Comparison of ENCODE assay signal across 1 cellular context in the genomic region with DNA sequence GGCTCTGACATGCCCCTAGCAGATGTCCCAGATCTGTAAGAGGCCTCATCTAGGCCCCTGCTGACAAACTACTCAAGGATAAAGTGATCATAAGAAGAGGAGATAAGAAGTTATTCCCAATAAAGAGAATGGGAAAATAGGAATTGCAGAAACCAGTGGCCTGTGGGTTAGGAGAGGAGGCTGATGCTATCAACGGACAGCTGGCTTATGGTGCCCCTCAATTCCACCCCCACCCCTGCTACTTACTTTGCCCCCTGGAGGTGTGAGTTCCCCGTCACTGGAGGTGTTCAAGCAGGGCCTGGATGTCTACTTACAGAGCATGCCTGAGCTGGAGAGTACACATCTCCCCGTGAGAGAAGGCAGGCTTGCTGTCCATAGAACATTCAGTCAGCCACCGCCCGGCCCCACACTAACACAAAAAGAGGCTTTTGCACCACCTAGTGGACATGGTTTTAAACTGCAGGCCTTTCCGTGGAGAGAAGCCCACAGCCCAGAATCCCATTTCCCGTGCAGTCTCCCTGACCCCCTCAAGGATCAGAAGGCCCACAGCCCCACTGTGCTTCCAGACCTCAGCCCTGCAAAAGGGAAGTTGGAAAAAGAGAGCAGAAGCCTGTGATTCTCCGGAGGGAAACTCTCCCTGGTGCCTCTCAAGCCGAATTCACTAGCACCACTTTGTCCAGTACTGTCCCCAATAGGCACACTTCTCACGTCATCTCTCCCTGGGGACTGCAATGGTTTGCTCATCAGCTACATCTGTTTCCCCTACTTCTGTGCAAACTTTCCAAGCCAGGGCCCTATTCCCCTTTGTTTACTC.
TF ChIP-seq lines count a peak whose summit lies in the region.

No MANE protein-coding gene starts in this region.

TF ChIP-seq in HepG2, 621 proteins besides CTCF, POLR2A, EP300 and RAD21 (continued from another document and continues in another):
- no peak for TF ChIP-seq POGK (CRISPR knock-in tag; conservative IDR thresholded peaks at IDR 0.05)
- TF ChIP-seq, protein P1, sequence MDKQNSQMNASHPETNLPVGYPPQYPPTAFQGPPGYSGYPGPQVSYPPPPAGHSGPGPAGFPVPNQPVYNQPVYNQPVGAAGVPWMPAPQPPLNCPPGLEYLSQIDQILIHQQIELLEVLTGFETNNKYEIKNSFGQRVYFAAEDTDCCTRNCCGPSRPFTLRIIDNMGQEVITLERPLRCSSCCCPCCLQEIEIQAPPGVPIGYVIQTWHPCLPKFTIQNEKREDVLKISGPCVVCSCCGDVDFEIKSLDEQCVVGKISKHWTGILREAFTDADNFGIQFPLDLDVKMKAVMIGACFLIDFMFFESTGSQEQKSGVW (CRISPR knock-in tag; IDR thresholded peaks at IDR 0.05; ENCODE audit: borderline replicate concordance) = no peak
- no peak for TF ChIP-seq ZNF850 (CRISPR knock-in tag; conservative IDR thresholded peaks at IDR 0.05)
- TF ChIP-seq ZNF644 (CRISPR knock-in tag; IDR thresholded peaks at IDR 0.05; ENCODE audit: low read depth) = no peak
- TF ChIP-seq TCF7L2 (IDR thresholded peaks at IDR 0.05; ENCODE audit: low read depth, low read length) = no peak
- TF ChIP-seq ZNF839 (CRISPR knock-in tag; IDR thresholded peaks at IDR 0.05; ENCODE audit: borderline replicate concordance) = no peak
- TF ChIP-seq, protein P2, sequence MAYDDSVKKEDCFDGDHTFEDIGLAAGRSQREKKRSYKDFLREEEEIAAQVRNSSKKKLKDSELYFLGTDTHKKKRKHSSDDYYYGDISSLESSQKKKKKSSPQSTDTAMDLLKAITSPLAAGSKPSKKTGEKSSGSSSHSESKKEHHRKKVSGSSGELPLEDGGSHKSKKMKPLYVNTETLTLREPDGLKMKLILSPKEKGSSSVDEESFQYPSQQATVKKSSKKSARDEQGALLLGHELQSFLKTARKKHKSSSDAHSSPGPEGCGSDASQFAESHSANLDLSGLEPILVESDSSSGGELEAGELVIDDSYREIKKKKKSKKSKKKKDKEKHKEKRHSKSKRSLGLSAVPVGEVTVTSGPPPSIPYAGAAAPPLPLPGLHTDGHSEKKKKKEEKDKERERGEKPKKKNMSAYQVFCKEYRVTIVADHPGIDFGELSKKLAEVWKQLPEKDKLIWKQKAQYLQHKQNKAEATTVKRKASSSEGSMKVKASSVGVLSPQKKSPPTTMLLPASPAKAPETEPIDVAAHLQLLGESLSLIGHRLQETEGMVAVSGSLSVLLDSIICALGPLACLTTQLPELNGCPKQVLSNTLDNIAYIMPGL (CRISPR knock-in tag; IDR thresholded peaks at IDR 0.05; ENCODE audit: borderline replicate concordance in 1 of 2, low read depth in 1 of 2) = peak; percentile 62 to 65; a peak in 2 of 4 replicates
- 0 out of 2 replicates have a peak, but pooled peaks have one; percentile 22 for TF ChIP-seq UBTF (CRISPR knock-in tag; IDR thresholded peaks at IDR 0.05)
- no peak for TF ChIP-seq FOXA3 (CRISPR knock-in tag; IDR thresholded peaks at IDR 0.05)
- TF ChIP-seq ZNF792 (CRISPR knock-in tag; IDR thresholded peaks at IDR 0.05) = no peak
- TF ChIP-seq NFYB (CRISPR knock-in tag; IDR thresholded peaks at IDR 0.05) = no peak
- TF ChIP-seq BHLHE40 (IDR thresholded peaks at IDR 0.05; ENCODE audit: low read length) = no peak
- TF ChIP-seq ZHX2 (IDR thresholded peaks at IDR 0.05; ENCODE audit: low read depth) = no peak
- TF ChIP-seq ZHX2 (CRISPR knock-in tag; IDR thresholded peaks at IDR 0.05; ENCODE audit: borderline replicate concordance) = no peak
- TF ChIP-seq, protein P3, sequence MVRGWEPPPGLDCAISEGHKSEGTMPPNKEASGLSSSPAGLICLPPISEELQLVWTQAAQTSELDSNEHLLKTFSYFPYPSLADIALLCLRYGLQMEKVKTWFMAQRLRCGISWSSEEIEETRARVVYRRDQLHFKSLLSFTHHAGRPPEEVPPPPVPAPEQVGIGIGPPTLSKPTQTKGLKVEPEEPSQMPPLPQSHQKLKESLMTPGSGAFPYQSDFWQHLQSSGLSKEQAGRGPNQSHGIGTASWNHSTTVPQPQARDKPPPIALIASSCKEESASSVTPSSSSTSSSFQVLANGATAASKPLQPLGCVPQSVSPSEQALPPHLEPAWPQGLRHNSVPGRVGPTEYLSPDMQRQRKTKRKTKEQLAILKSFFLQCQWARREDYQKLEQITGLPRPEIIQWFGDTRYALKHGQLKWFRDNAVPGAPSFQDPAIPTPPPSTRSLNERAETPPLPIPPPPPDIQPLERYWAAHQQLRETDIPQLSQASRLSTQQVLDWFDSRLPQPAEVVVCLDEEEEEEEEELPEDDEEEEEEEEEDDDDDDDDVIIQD (CRISPR knock-in tag; IDR thresholded peaks at IDR 0.05; ENCODE audit: low read depth) = no peak
- no peak for TF ChIP-seq CREBL2 (CRISPR knock-in tag; IDR thresholded peaks at IDR 0.05; ENCODE audit: borderline replicate concordance)
- no peak for TF ChIP-seq U2AF1 (optimal IDR thresholded peaks at IDR 0.05; ENCODE audit: low read depth, low read length)
- TF ChIP-seq SRSF4 (IDR thresholded peaks at IDR 0.05; ENCODE audit: low read depth, low read length, poor library complexity, severe bottlenecking) = no peak
- no peak for TF ChIP-seq ZMYM2 (CRISPR knock-in tag; IDR thresholded peaks at IDR 0.05)
- TF ChIP-seq IRF2 (CRISPR knock-in tag; IDR thresholded peaks at IDR 0.05) = peak; percentile 54; the same call in 1 of the 2 replicates
- no peak for TF ChIP-seq NFYC (CRISPR knock-in tag; IDR thresholded peaks at IDR 0.05)
- peak; percentile 27; the same call in 1 of the 2 replicates for TF ChIP-seq ERF (CRISPR knock-in tag; IDR thresholded peaks at IDR 0.05)
- TF ChIP-seq THYN1 (CRISPR knock-in tag; IDR thresholded peaks at IDR 0.05; ENCODE audit: borderline replicate concordance, low read depth) = no peak
- no peak for TF ChIP-seq ZNF17 (CRISPR knock-in tag; IDR thresholded peaks at IDR 0.05)
- no peak for TF ChIP-seq HINFP (CRISPR knock-in tag; IDR thresholded peaks at IDR 0.05; ENCODE audit: low read depth)
- no peak for TF ChIP-seq ZNF234 (CRISPR knock-in tag; conservative IDR thresholded peaks at IDR 0.05)
- no peak for TF ChIP-seq HOXA7 (CRISPR knock-in tag; IDR thresholded peaks at IDR 0.05)
- no peak for TF ChIP-seq ZNF251 (CRISPR knock-in tag; IDR thresholded peaks at IDR 0.05)
- no peak for TF ChIP-seq ZNF766 (CRISPR knock-in tag; IDR thresholded peaks at IDR 0.05; ENCODE audit: borderline replicate concordance)
- TF ChIP-seq ZNF3 (CRISPR knock-in tag; IDR thresholded peaks at IDR 0.05) = peak; percentile 70
- no peak for TF ChIP-seq MBD4 (IDR thresholded peaks at IDR 0.05; ENCODE audit: borderline replicate concordance, low read length)
- TF ChIP-seq SYNCRIP (IDR thresholded peaks at IDR 0.05; ENCODE audit: insufficient read depth, low read depth, low read length) = no peak
- TF ChIP-seq IKZF1 (IDR thresholded peaks at IDR 0.05) = no peak
- no peak for TF ChIP-seq NCOA2 (CRISPR knock-in tag; IDR thresholded peaks at IDR 0.05)
- no peak for TF ChIP-seq ARNT (IDR thresholded peaks at IDR 0.05)
- TF ChIP-seq ZNF639 (CRISPR knock-in tag; conservative IDR thresholded peaks at IDR 0.05) = no peak
- no peak for TF ChIP-seq HNF4G (IDR thresholded peaks at IDR 0.05; ENCODE audit: borderline replicate concordance, low read depth, low read length)
- TF ChIP-seq HNF4G (CRISPR knock-in tag; IDR thresholded peaks at IDR 0.05; ENCODE audit: borderline replicate concordance, low read depth) = no peak
- TF ChIP-seq, protein P4, sequence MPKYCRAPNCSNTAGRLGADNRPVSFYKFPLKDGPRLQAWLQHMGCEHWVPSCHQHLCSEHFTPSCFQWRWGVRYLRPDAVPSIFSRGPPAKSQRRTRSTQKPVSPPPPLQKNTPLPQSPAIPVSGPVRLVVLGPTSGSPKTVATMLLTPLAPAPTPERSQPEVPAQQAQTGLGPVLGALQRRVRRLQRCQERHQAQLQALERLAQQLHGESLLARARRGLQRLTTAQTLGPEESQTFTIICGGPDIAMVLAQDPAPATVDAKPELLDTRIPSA (CRISPR knock-in tag; IDR thresholded peaks at IDR 0.05; ENCODE audit: borderline replicate concordance) = 0 out of 2 replicates have a peak, but pooled peaks have one; percentile 61
- TF ChIP-seq MIER2 (CRISPR knock-in tag; IDR thresholded peaks at IDR 0.05) = peak; percentile 44; the same call in 1 of the 2 replicates
